Comparison of ENCODE assay signal across 28 cellular contexts in genomic region chr3:58132850-58133249, GRCh38.
"Had no signal": no experiment of that assay in that cellular context is flagged by ENCODE, and none has a peak within 500 bp of the region (broad histone marks: within the 10 kb centered on the region; RNA-seq: fewer than 3 reads in every experiment).

No MANE protein-coding gene starts in this region.

- H3K9me3 Mint-ChIP-seq: naive thymus-derived CD8-positive, alpha-beta T cell; nephron had no signal

- H3K4me1 Mint-ChIP-seq: neural crest cell; stimulated activated memory B cell treated with anti-CD40 and anti-IgM and Interleukin-4, amounts not matched to agents 10 μg/mL and 1 μg/mL and 100 μg/mL, for 72 hours had no signal

- H3K9me3 ChIP-seq: left lung, lower lobe of right lung, pancreas, prostate gland, tibial nerve, upper lobe of left lung, vagina had no signal

- FAIRE-seq: kidney, pancreas had no signal

- H3K4me3 Mint-ChIP-seq: naive thymus-derived CD8-positive, alpha-beta T cell; nephron; neural crest cell; stimulated activated memory B cell treated with anti-CD40 and anti-IgM and Interleukin-4, amounts not matched to agents 10 μg/mL and 1 μg/mL and 100 μg/mL, for 72 hours; stimulated activated naive CD8-positive, alpha-beta T cell treated with anti-CD3 and anti-CD28 coated beads, Interleukin-15, amount 100 ng/mL, for 72 hours had no signal

- H3K4me2 ChIP-seq: smooth muscle cell had no signal

- H3K4me3 ChIP-seq: left lung, lower lobe of right lung, pancreas, prostate gland, smooth muscle cell, tibial nerve, upper lobe of left lung, vagina had no signal

- H3K27ac Mint-ChIP-seq: nephron; stimulated activated memory B cell treated with anti-CD40 and anti-IgM and Interleukin-4, amounts not matched to agents 10 μg/mL and 1 μg/mL and 100 μg/mL, for 72 hours; stimulated activated naive CD8-positive, alpha-beta T cell treated with anti-CD3 and anti-CD28 coated beads, Interleukin-15, amount 100 ng/mL, for 72 hours had no signal

- H3K4me1 ChIP-seq: left lung, lower lobe of right lung, pancreas, upper lobe of left lung, vagina had no signal

- ATAC-seq: left colon; left lung; lower lobe of right lung; naive thymus-derived CD8-positive, alpha-beta T cell; right cardiac atrium; stimulated activated memory B cell treated with anti-CD40 and anti-IgM and Interleukin-4, amounts not matched to agents 10 μg/mL and 1 μg/mL and 100 μg/mL, for 72 hours; stimulated activated naive CD8-positive, alpha-beta T cell treated with anti-CD3 and anti-CD28 coated beads, Interleukin-15, amount 100 ng/mL, for 72 hours had no signal

- DNase-seq: hippocampal formation; kidney; left colon; left lung; lower lobe of right lung; mammary epithelial cell; mesenchymal stem cell; naive thymus-derived CD8-positive, alpha-beta T cell; nucleus accumbens; posterior cingulate gyrus; retina; right cardiac atrium; stimulated activated CD4-positive, alpha-beta T cell treated with anti-CD3 and anti-CD28 coated beads, Interleukin-1b, Interleukin-23, amount 100 ng/mL, for 48 hours; stimulated activated CD4-positive, alpha-beta T cell treated with anti-CD3 and anti-CD28 coated beads, Interleukin-2, amount 100 ng/mL, for 48 hours; stimulated activated CD4-positive, alpha-beta T cell treated with anti-CD3 and anti-CD28 coated beads, Interleukin-4, amount 100 ng/mL, for 4 hours; stimulated activated CD8-positive, alpha-beta memory T cell treated with anti-CD3 and anti-CD28 coated beads, Interleukin-4, amount 100 ng/mL, for 48 hours; stimulated activated naive CD4-positive, alpha-beta T cell treated with Interleukin-2 at 50 U/mL for 16 hours; stimulated activated naive CD8-positive, alpha-beta T cell treated with anti-CD3 and anti-CD28 coated beads, Interleukin-15, amount 100 ng/mL, for 72 hours; substantia nigra; upper lobe of left lung had no signal

- H3K27me3 Mint-ChIP-seq: naive thymus-derived CD8-positive, alpha-beta T cell; stimulated activated memory B cell treated with anti-CD40 and anti-IgM and Interleukin-4, amounts not matched to agents 10 μg/mL and 1 μg/mL and 100 μg/mL, for 72 hours; stimulated activated naive CD8-positive, alpha-beta T cell treated with anti-CD3 and anti-CD28 coated beads, Interleukin-15, amount 100 ng/mL, for 72 hours had no signal

- H3K27me3 ChIP-seq: left lung, pancreas, tibial nerve, upper lobe of left lung, vagina had no signal

- H3K27ac ChIP-seq: left lung, lower lobe of right lung, pancreas, tibial nerve, upper lobe of left lung, vagina had no signal
